In the genomic region with DNA sequence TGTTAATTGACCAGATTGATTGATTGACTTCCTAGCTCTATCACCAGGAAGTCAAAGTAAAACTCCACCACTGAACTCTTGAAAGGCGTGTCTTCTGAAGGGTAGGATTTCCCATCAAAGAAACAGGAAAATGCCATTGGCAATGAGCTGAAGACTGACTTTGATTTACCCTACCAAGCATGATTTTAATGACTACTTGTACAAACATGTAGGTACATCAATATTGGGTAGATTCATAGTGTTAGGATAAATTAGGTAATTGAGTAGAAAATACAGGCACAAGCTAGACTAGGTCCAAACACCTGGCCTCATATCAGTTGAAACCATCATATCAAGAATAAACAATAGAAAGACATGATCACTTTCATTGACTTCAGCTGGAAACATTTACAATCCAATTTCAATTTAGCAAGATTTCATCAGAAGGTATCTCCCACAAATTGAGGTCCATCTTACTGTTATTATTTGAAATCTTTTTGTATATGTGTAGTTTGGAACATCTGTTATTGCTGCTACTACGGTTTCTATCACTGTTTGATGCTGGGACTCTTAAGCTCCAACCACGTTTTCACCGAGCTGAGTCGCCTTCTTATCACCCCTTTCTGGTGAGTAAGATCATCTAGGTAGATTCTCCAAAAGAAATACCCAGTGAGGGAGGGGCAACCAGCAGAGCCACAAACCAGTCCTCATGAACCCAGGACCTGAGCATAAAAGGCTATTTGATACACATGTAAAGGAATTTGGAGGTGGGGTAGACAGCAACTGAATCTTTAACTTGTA, we compare ENCODE assay signal across 15 cellular contexts. TPM values are rescaled to one million over a fixed set of nuclear protein-coding genes. Genes with fewer than 3 reads are reported as not detected.
A peak's percentile ranks its signal among the peaks of the same experiment; 100 is the strongest.
DNase-seq lines count a peak whose midpoint lies in the region; ATAC-seq, FAIRE-seq and TF ChIP-seq lines count a peak whose summit lies in the region.
"Had no signal": no experiment of that assay in that cellular context is flagged by ENCODE, and none has a peak within 500 bp of the region (broad histone marks: within the 10 kb centered on the region; RNA-seq: fewer than 3 reads in every experiment).

No MANE protein-coding gene starts in this region.

- peak; percentile 90 for FAIRE-seq in astrocyte (lab: Jason Lieb, UNC)

- no peaks in the 10 kb centered on the region for H3K9me3 Mint-ChIP-seq in stimulated activated naive CD8-positive, alpha-beta T cell treated with anti-CD3 and anti-CD28 coated beads, Interleukin-15, amount 100 ng/mL, for 72 hours
- H3K9me3 Mint-ChIP-seq in astrocyte (ENCODE audit: unreplicated experiment) = no peaks in the 10 kb centered on the region
- H3K9me3 Mint-ChIP-seq: CD4-positive, alpha-beta T cell had no signal

- no peak for DNase-seq in stimulated activated naive CD8-positive, alpha-beta T cell treated with anti-CD3 and anti-CD28 coated beads, Interleukin-15, Interleukin-2, amounts not matched to agents 100 U/mL and 50 U/mL, for 24 hours
- DNase-seq in stimulated activated naive CD8-positive, alpha-beta T cell treated with anti-CD3 and anti-CD28 coated beads, Interleukin-15, amount 100 ng/mL, for 72 hours = no peak
- peak; percentile 69 for DNase-seq in astrocyte (ENCODE audit: low read depth)
- no peak for DNase-seq in lower lobe of right lung
- DNase-seq in left lung = no peak
- DNase-seq in D341Med (ENCODE audit: low spot score) = no peak
- DNase-seq: CD4-positive, alpha-beta T cell; NCI-H1436 treated with DMSO at 0.1 percent for 48 hours; NCI-H748 treated with DMSO at 0.1 percent for 48 hours had no signal

- H3K27ac ChIP-seq in astrocyte (ENCODE audit: low read depth, low read length) = peak overlapping the region; percentile 75
- H3K27ac ChIP-seq in lower lobe of right lung = peak overlapping the region; percentile 53
- H3K27ac ChIP-seq in left lung = peak overlapping the region in 1 of 2 donors; percentile 29
- H3K27ac ChIP-seq: cardiac muscle cell had no signal

- no peak overlapping the region for H3K27ac Mint-ChIP-seq in stimulated activated naive CD8-positive, alpha-beta T cell treated with anti-CD3 and anti-CD28 coated beads, Interleukin-15, amount 100 ng/mL, for 72 hours
- peak overlapping the region; percentile 78 for H3K27ac Mint-ChIP-seq in astrocyte (ENCODE audit: unreplicated experiment)
- H3K27ac Mint-ChIP-seq: CD4-positive, alpha-beta T cell had no signal

- H3K27me3 Mint-ChIP-seq in stimulated activated naive CD8-positive, alpha-beta T cell treated with anti-CD3 and anti-CD28 coated beads, Interleukin-15, amount 100 ng/mL, for 72 hours = no peaks in the 10 kb centered on the region
- no peaks in the 10 kb centered on the region for H3K27me3 Mint-ChIP-seq in astrocyte (ENCODE audit: low read depth, unreplicated experiment)
- H3K27me3 Mint-ChIP-seq: CD4-positive, alpha-beta T cell had no signal

- H4K20me1 ChIP-seq in astrocyte (ENCODE audit: insufficient read depth, low read length) = no peaks in the 10 kb centered on the region

- TF ChIP-seq CTCF in astrocyte (IDR thresholded peaks at IDR 0.05; ENCODE audit: insufficient read depth, low read depth, low read length) (no peak), lower lobe of right lung (IDR thresholded peaks at IDR 0.05) (no peak), left lung (IDR thresholded peaks at IDR 0.05) (no peak)

- H3K4me1 ChIP-seq in astrocyte (ENCODE audit: insufficient read depth, low read length) (peaks cover 28% of the 10 kb centered on the region), lower lobe of right lung (no peaks in the 10 kb centered on the region), left lung (no peaks in the 10 kb centered on the region)

- H3K4me1 Mint-ChIP-seq in stimulated activated naive CD8-positive, alpha-beta T cell treated with anti-CD3 and anti-CD28 coated beads, Interleukin-15, amount 100 ng/mL, for 72 hours = peaks cover 10% of the 10 kb centered on the region
- peaks cover 35% of the 10 kb centered on the region for H3K4me1 Mint-ChIP-seq in astrocyte (ENCODE audit: low read depth, unreplicated experiment)

- H3K9me3 ChIP-seq in astrocyte (ENCODE audit: insufficient read depth, low read depth, low read length) (no peaks in the 10 kb centered on the region), lower lobe of right lung (no peaks in the 10 kb centered on the region), left lung (no peaks in the 10 kb centered on the region)
- H3K9me3 ChIP-seq: HAP-1 had no signal

- peak overlapping the region; percentile 69 for H3K9ac ChIP-seq in astrocyte (ENCODE audit: low read length)

- ATAC-seq in stimulated activated naive CD8-positive, alpha-beta T cell treated with anti-CD3 and anti-CD28 coated beads, Interleukin-15, Interleukin-2, amounts not matched to agents 100 U/mL and 50 U/mL, for 24 hours = peak; percentile 60
- ATAC-seq in stimulated activated naive CD8-positive, alpha-beta T cell treated with anti-CD3 and anti-CD28 coated beads, Interleukin-15, amount 100 ng/mL, for 72 hours = no peak
- no peak for ATAC-seq in lower lobe of right lung
- ATAC-seq in left lung = no peak
- no peak for ATAC-seq in HG03196 (IDR thresholded peaks at IDR 0.05; ENCODE audit: unreplicated experiment)

- H3K4me2 ChIP-seq in astrocyte (ENCODE audit: low read length) = peak overlapping the region; percentile 36

- H3K4me3 ChIP-seq in astrocyte (ENCODE audit: insufficient read depth, low read depth, low read length) (no peak overlapping the region), lower lobe of right lung (no peak overlapping the region), left lung (no peak overlapping the region)
- H3K4me3 ChIP-seq: cardiac muscle cell, HAP-1 had no signal

- no peaks in the 10 kb centered on the region for H3K79me2 ChIP-seq in astrocyte (ENCODE audit: insufficient read depth, low read length)

- no peak overlapping the region for H2AFZ ChIP-seq in astrocyte (ENCODE audit: low read depth, low read length)

- H3K27me3 ChIP-seq in astrocyte (ENCODE audit: insufficient read depth, low read length) (no peaks in the 10 kb centered on the region), lower lobe of right lung (ENCODE audit: low read depth) (no peaks in the 10 kb centered on the region), left lung (no peaks in the 10 kb centered on the region)
- H3K27me3 ChIP-seq: cardiac muscle cell had no signal

- intact Hi-C loops in lower lobe of right lung (cut with DNase I) (no loop called here), left lung (cut with DNase I) (no loop called here)

- no peaks in the 10 kb centered on the region for H3K36me3 Mint-ChIP-seq in astrocyte (ENCODE audit: low read depth, unreplicated experiment)

- H3K4me3 Mint-ChIP-seq in stimulated activated naive CD8-positive, alpha-beta T cell treated with anti-CD3 and anti-CD28 coated beads, Interleukin-15, amount 100 ng/mL, for 72 hours = no peak overlapping the region
- H3K4me3 Mint-ChIP-seq in astrocyte (ENCODE audit: unreplicated experiment) = no peak overlapping the region
- H3K4me3 Mint-ChIP-seq: CD4-positive, alpha-beta T cell had no signal

- H3K36me3 ChIP-seq in astrocyte (ENCODE audit: insufficient read depth, low read length) (no peaks in the 10 kb centered on the region), lower lobe of right lung (no peaks in the 10 kb centered on the region), left lung (no peaks in the 10 kb centered on the region)
- H3K36me3 ChIP-seq: cardiac muscle cell, HAP-1 had no signal

RNA-seq across cellular contexts. Expression of gene ATXN3L, which starts 53.4 kb away (rescaled TPM):
- total RNA-seq in astrocyte (not detected in 2 replicates), lower lobe of right lung (not detected), left lung (not detected)
- total RNA-seq: cardiac muscle cell; CD4-positive, alpha-beta T cell; epithelial cell of proximal tubule; pulmonary artery endothelial cell; temporal lobe had no signal
